ENCODE assay signal across 8 cellular contexts in the genomic region with DNA sequence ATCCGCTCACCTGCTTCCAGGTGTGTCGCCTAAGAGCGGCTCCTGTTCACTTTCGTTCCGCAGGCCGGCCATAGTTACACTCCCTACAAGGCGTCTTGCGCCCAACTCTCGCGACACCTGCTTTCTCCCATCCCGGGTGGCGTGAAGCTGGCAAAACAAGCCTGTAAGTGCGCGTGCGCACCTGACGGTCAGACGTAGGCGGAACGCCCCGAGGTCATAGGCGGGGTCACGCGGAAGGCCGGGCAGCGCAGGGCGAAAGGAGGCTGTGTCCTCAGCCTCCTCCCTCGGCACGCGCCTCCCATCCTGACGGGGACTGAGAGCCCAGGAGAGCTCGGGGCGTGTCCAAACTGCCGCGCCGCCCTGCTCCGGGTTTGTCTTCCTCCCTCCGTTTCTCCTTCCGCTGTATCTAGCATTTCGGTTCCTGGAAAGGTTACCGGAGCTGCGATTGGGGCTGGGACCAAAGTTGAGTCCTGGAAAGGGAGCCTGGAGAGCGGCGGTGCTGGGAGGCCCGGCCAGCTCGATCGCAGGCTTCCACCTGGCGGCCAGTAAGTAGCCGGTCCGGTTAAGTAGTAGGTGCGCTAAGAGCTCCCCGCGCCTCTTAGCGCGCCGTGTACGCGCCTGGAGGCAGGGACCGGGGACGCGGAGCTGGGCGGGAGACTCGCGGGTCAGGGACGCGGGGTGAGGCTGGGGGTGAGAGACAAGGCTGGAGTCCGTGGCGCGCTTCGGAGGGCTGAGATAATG. TPM values are rescaled to one million over a fixed set of nuclear protein-coding genes. Genes with fewer than 3 reads are reported as not detected.
DNase-seq lines count a peak whose midpoint lies in the region; ATAC-seq and TF ChIP-seq lines count a peak whose summit lies in the region.

Gene ABHD18 (plus strand): TSS at position 345 of the 741 bp plus-strand sequence. CDS start 17,550 bp downstream, outside the sequence.
A gene with protein sequence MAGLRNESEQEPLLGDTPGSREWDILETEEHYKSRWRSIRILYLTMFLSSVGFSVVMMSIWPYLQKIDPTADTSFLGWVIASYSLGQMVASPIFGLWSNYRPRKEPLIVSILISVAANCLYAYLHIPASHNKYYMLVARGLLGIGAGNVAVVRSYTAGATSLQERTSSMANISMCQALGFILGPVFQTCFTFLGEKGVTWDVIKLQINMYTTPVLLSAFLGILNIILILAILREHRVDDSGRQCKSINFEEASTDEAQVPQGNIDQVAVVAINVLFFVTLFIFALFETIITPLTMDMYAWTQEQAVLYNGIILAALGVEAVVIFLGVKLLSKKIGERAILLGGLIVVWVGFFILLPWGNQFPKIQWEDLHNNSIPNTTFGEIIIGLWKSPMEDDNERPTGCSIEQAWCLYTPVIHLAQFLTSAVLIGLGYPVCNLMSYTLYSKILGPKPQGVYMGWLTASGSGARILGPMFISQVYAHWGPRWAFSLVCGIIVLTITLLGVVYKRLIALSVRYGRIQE (minus strand): TSS at position 112 of the 741 bp plus-strand sequence. CDS start 40 bp downstream, at position 72.

- intact Hi-C loops in lower lobe of right lung (cut with DNase I) = no loop called here

- H3K4me3 ChIP-seq in ectodermal cell (ENCODE audit: insufficient read depth, low read depth, low read length) (peak within 1 kb of the TSS; percentile 100), lower lobe of right lung (peak within 1 kb of the TSS; percentile 97)

- DNase-seq in COLO829 (ENCODE audit: low spot score) (peak; percentile 98), HS-5 (ENCODE audit: low read depth) (peak; percentile 93), NK-92 (lab: John Stamatoyannopoulos, UW; ENCODE audit: unreplicated experiment) (peak; percentile 74), lower lobe of right lung (peak; percentile 100)
- DNase-seq in activated CD8-positive, alpha-beta memory T cell treated with anti-CD3 and anti-CD28 coated beads for 1 hour (ENCODE audit: extremely low read depth in 1 of 2, low read depth in 1 of 2) = peak; percentile 98 to 99
- peak; percentile 99 for DNase-seq in stimulated activated CD4-positive, alpha-beta T cell treated with anti-CD3 and anti-CD28 coated beads, TNF-alpha, amount 100 ng/mL, for 24 hours (ENCODE audit: low read depth in 3 of 3)

- H3K27me3 ChIP-seq in ectodermal cell (ENCODE audit: control insufficient read depth, insufficient read depth, low read length, poor library complexity, severe bottlenecking) (no peaks in the 10 kb centered on the region), lower lobe of right lung (ENCODE audit: low read depth) (no peaks in the 10 kb centered on the region)

- 0% methylated on average over 69 of the region's 69 CpGs for WGBS in ectodermal cell, 2 experiments

- H3K9me3 ChIP-seq in ectodermal cell (ENCODE audit: control insufficient read depth, low read length) (no peaks in the 10 kb centered on the region), lower lobe of right lung (no peaks in the 10 kb centered on the region)

- peak; percentile 94 for ATAC-seq in GM19468 (IDR thresholded peaks at IDR 0.05; ENCODE audit: extremely low read depth, unreplicated experiment)
- ATAC-seq in lower lobe of right lung = peak; percentile 99 to 100

- H3K36me3 ChIP-seq in ectodermal cell (ENCODE audit: control insufficient read depth, insufficient read depth, low read length) (no peaks in the 10 kb centered on the region), lower lobe of right lung (no peaks in the 10 kb centered on the region)

- peak; percentile 47 for TF ChIP-seq CTCF in lower lobe of right lung (IDR thresholded peaks at IDR 0.05)

- H3K27ac ChIP-seq in ectodermal cell (ENCODE audit: insufficient read depth, low read depth, low read length, poor library complexity, severe bottlenecking) = peak within 1 kb of the TSS; percentile 87
- H3K27ac ChIP-seq in lower lobe of right lung = peak within 1 kb of the TSS; percentile 96

- H3K4me1 ChIP-seq in ectodermal cell (ENCODE audit: control insufficient read depth, insufficient read depth, low read length) = no peaks in the 10 kb centered on the region
- peaks cover 27% of the 10 kb centered on the region for H3K4me1 ChIP-seq in lower lobe of right lung

RNA-seq across cellular contexts. Expression of gene ABHD18, which starts in this region (rescaled TPM):
- polyA plus RNA-seq in ectodermal cell (2013, experiment 1 of 4) = 11.5 TPM
- polyA plus RNA-seq in ectodermal cell (2013, experiment 2 of 4) = 11.8 TPM
- polyA plus RNA-seq in ectodermal cell (2013, experiment 3 of 4) = 11.0 TPM
- 13.2 TPM for polyA plus RNA-seq in ectodermal cell (2013, experiment 4 of 4)
- total RNA-seq in lower lobe of right lung = 12.6 TPM

RNA-seq across cellular contexts. Expression of the second gene that starts in this region (rescaled TPM):
- 17.0 TPM for polyA plus RNA-seq in ectodermal cell (2013, experiment 1 of 4)
- 19.2 TPM for polyA plus RNA-seq in ectodermal cell (2013, experiment 2 of 4)
- 17.0 TPM for polyA plus RNA-seq in ectodermal cell (2013, experiment 3 of 4)
- polyA plus RNA-seq in ectodermal cell (2013, experiment 4 of 4) = 18.9 TPM
- total RNA-seq in lower lobe of right lung = 20.9 TPM

Comparison
In these comparisons a context has a peak if more than half of its experiments do, and no peak if none do; other contexts are left out.
1. Peak in every context shown above with its lines: DNase-seq, ATAC-seq, H3K4me3 ChIP-seq and H3K27ac ChIP-seq.